22 cellular contexts compared by ENCODE assay signal in genomic region chr4:109177411-109177810, GRCh38.
A peak's percentile ranks its signal among the peaks of the same experiment; 100 is the strongest.
DNase-seq lines count a peak whose midpoint lies in the region; ATAC-seq, FAIRE-seq and TF ChIP-seq lines count a peak whose summit lies in the region.
"Had no signal": no experiment of that assay in that cellular context is flagged by ENCODE, and none has a peak within 500 bp of the region (broad histone marks: within the 10 kb centered on the region; RNA-seq: fewer than 3 reads in every experiment).

No MANE protein-coding gene starts in this region.

- peaks cover 3% of the 10 kb centered on the region for H3K9me3 Mint-ChIP-seq in neural crest cell
- H3K9me3 Mint-ChIP-seq: HFFc6 had no signal

- TF ChIP-seq EP300 in K562 (IDR thresholded peaks at IDR 0.05; ENCODE audit: low read length): no peak

- TF ChIP-seq POLR2A in K562 (conservative IDR thresholded peaks at IDR 0.05) (no peak), right lobe of liver (IDR thresholded peaks at IDR 0.05) (no peak)

- H3K9me3 ChIP-seq in K562 (replicated peaks; ENCODE audit: control insufficient read depth, insufficient read depth, low read depth, low read length) (no peaks in the 10 kb centered on the region; the same call in 1 of the 2 replicates), MG63 (no peaks in the 10 kb centered on the region), right lobe of liver (no peaks in the 10 kb centered on the region)
- H3K9me3 ChIP-seq: HAP-1, SJSA1 had no signal

- peak; percentile 40 for FAIRE-seq in K562 (lab: Jason Lieb, UNC)

- TF ChIP-seq CTCF in K562 (IDR thresholded peaks at IDR 0.05 in 2 of 3, conservative IDR thresholded peaks at IDR 0.05 in 1 of 3; ENCODE audit: insufficient read depth in 2 of 3, low read depth in 1 of 3, low read length in 3 of 3): no peak
- TF ChIP-seq CTCF in neural crest cell (conservative IDR thresholded peaks at IDR 0.05): no peak
- TF ChIP-seq CTCF in right lobe of liver (IDR thresholded peaks at IDR 0.05): no peak

- peak overlapping the region; percentile 54 for H2AFZ ChIP-seq in K562 (ENCODE audit: low read depth, low read length)

- H3K36me3 ChIP-seq in K562 (ENCODE audit: control insufficient read depth, insufficient read depth, low read length) (no peaks in the 10 kb centered on the region), MG63 (no peaks in the 10 kb centered on the region), right lobe of liver (no peaks in the 10 kb centered on the region)
- H3K36me3 ChIP-seq: HAP-1, SJSA1 had no signal

- peaks cover 52% of the 10 kb centered on the region for H3K4me1 Mint-ChIP-seq in neural crest cell

- ATAC-seq in K562: no peak
- ATAC-seq in HG03095 (IDR thresholded peaks at IDR 0.05; ENCODE audit: unreplicated experiment): no peak
- no peak for ATAC-seq in right lobe of liver
- ATAC-seq in GM18873 (IDR thresholded peaks at IDR 0.05; ENCODE audit: low FRiP score, unreplicated experiment): no peak

- H3K27me3 ChIP-seq in K562 (ENCODE audit: control insufficient read depth in 2 of 2, insufficient read depth in 2 of 2, low read length in 2 of 2) (no peaks in the 10 kb centered on the region), MG63 (no peaks in the 10 kb centered on the region), right lobe of liver (no peaks in the 10 kb centered on the region)

- intact Hi-C loops in K562 (cut with micrococcal nuclease): no loop called here
- intact Hi-C loops in right lobe of liver (cut with DNase I): no loop called here

- no peak overlapping the region for H3K27ac ChIP-seq in K562 (ENCODE audit: extremely low read depth, low read depth, low read length)
- H3K27ac ChIP-seq in right lobe of liver: no peak overlapping the region
- H3K27ac ChIP-seq: SJSA1 had no signal

- WGBS in K562 (ENCODE audit: insufficient coverage, low coverage, missing lambda C conversion rate): 68% methylated on average over 3 of the region's 3 CpGs
- 65% methylated on average over 3 of the region's 3 CpGs for WGBS in right lobe of liver (ENCODE audit: insufficient coverage, low coverage, low lambda C conversion rate, missing lambda C conversion rate)

- no peak overlapping the region for H3K4me3 Mint-ChIP-seq in neural crest cell
- H3K4me3 Mint-ChIP-seq: HFFc6 had no signal

- no peak overlapping the region for H3K4me2 ChIP-seq in K562 (ENCODE audit: insufficient read depth, low read length)

- H3K36me3 Mint-ChIP-seq in neural crest cell (ENCODE audit: low read depth): no peaks in the 10 kb centered on the region

- peak; percentile 87 to 94 for DNase-seq in NCI-H446 (lab: John Stamatoyannopoulos, UW)
- peak in 1 of 4 experiments; percentile 12 for DNase-seq in K562 (ENCODE audit: extremely low read depth in 1 of 4, low spot score in 3 of 4)
- DNase-seq in left kidney (ENCODE audit: low read depth, low spot score): peak; percentile 32
- DNase-seq in neural crest cell (ENCODE audit: low read depth, low spot score): no peak
- DNase-seq in MG63: no peak
- no peak for DNase-seq in right lobe of liver
- DNase-seq: GOT3, HFFc6, Karpas-422, NCI-H1092 treated with DMSO at 0.1 percent for 48 hours, NCI-H1436, NCI-H187, NCI-H2081 treated with DMSO at 0.1 percent for 48 hours, NCI-H2171 treated with DMSO at 0.1 percent for 48 hours, NCI-H345, NCI-H524 treated with DMSO at 0.1 percent for 48 hours, Right ventricle myocardium superior, RPMI8226 had no signal

- H3K4me3 ChIP-seq in K562 (no peak overlapping the region), MG63 (no peak overlapping the region), right lobe of liver (no peak overlapping the region)
- H3K4me3 ChIP-seq: HAP-1, SJSA1 had no signal

- POLR2A ChIA-PET in K562 (lab: Yijun Ruan, JAX): no interaction called here

- H3K79me2 ChIP-seq in K562 (ENCODE audit: control insufficient read depth, insufficient read depth, low read length): no peaks in the 10 kb centered on the region

- no peaks in the 10 kb centered on the region for H3K9me1 ChIP-seq in K562 (ENCODE audit: control insufficient read depth, insufficient read depth, low read length)

- H3K27me3 Mint-ChIP-seq in neural crest cell (ENCODE audit: low read depth): no peaks in the 10 kb centered on the region

- no peak overlapping the region for H3K9ac ChIP-seq in K562 (ENCODE audit: insufficient read depth in 1 of 2, low read depth in 2 of 2, low read length in 2 of 2)

- TF ChIP-seq RAD21 in K562 (CRISPR knock-in tag; conservative IDR thresholded peaks at IDR 0.05 in 1 of 2, IDR thresholded peaks at IDR 0.05 in 1 of 2): no peak

- peak overlapping the region; percentile 65 for H3K27ac Mint-ChIP-seq in neural crest cell (ENCODE audit: unreplicated experiment)
- H3K27ac Mint-ChIP-seq: HFFc6 had no signal

- in situ Hi-C loops in K562 (cut with MboI): no loop called here

- no TSS peak for BruUV-seq in K562 (replicated peaks; lab: Mats Ljungman, UMichigan)

- no peaks in the 10 kb centered on the region for H4K20me1 ChIP-seq in K562 (replicated peaks; ENCODE audit: control insufficient read depth, insufficient read depth, low read length)

- CTCF ChIA-PET in K562 (lab: Yijun Ruan, JAX; ENCODE audit: low intra/inter-chr PET ratio): no interaction called here

- H3K4me1 ChIP-seq in K562 (replicated peaks in 1 of 2; ENCODE audit: control insufficient read depth in 2 of 2, insufficient read depth in 2 of 2, low read length in 2 of 2) (peaks cover 5 to 27% of the 10 kb centered on the region in 2 experiments; a peak in 3 of 5 replicates), right lobe of liver (no peaks in the 10 kb centered on the region)
- H3K4me1 ChIP-seq: SJSA1 had no signal

TF ChIP-seq in K562, 482 proteins besides CTCF, POLR2A, EP300 and RAD21:
- TF ChIP-seq SIX5 (IDR thresholded peaks at IDR 0.05; ENCODE audit: borderline replicate concordance in 1 of 2, insufficient read depth in 1 of 2, low read depth in 1 of 2, low read length in 2 of 2) (no peak), MYNN (IDR thresholded peaks at IDR 0.05) (no peak), MYNN (CRISPR knock-in tag; IDR thresholded peaks at IDR 0.05) (no peak), LARP7 (IDR thresholded peaks at IDR 0.05) (no peak), PBX2 (CRISPR knock-in tag; IDR thresholded peaks at IDR 0.05; ENCODE audit: low read depth) (no peak), PBX2 (tag; conservative IDR thresholded peaks at IDR 0.05; ENCODE audit: low read depth) (peak; percentile 67), MEIS2 (IDR thresholded peaks at IDR 0.05; ENCODE audit: partially characterized antibody) (peak; percentile 19)

Comparison
In these comparisons a context has a peak if more than half of its experiments do, and no peak if none do; other contexts are left out.
1. DNase-seq: peak in NCI-H446 (2 of 2) and left kidney (single experiment); none in neural crest cell (single experiment), MG63 (single experiment) and right lobe of liver (0 of 3).